In genomic region chr7:45768516-45769394, GRCh38 we compare ENCODE assay signal across 8 cellular contexts.
DNase-seq lines count a peak whose midpoint lies in the region; ATAC-seq, FAIRE-seq and TF ChIP-seq lines count a peak whose summit lies in the region.
"Not testable (repeated sequence)": the region's sequence is repeated elsewhere in the genome, so short reads cannot be mapped to it uniquely, and the experiment has no call there.

No MANE protein-coding gene starts in this region.

- FAIRE-seq in GM12892 (lab: Jason Lieb, UNC): peak; percentile 93

- WGBS in heart right ventricle, 2 donors: 0 to 1% methylated on average over 66 to 72 of the region's 72 CpGs
- WGBS in upper lobe of left lung, 2 donors: 0% methylated on average over 34 to 42 of the region's 72 CpGs

- H3K4me3 ChIP-seq in heart right ventricle (peak overlapping the region; percentile 82 to 100 (median 94)), upper lobe of left lung (peak overlapping the region; percentile 38 to 91 (median 71))

- TF ChIP-seq CTCF in heart right ventricle (IDR thresholded peaks at IDR 0.05) (peak in 3 of 9 donors; percentile 21 to 30 (median 28)), upper lobe of left lung (IDR thresholded peaks at IDR 0.05) (peak in 4 of 6 experiments; percentile 14 to 56 (median 36))

- TF ChIP-seq POLR2A in GM12892 (IDR thresholded peaks at IDR 0.05; ENCODE audit: low read depth, low read length) (peak; percentile 69), upper lobe of left lung (IDR thresholded peaks at IDR 0.05) (peak in 3 of 4 donors; percentile 61 to 87 (median 77))

- ATAC-seq in HG02840 (IDR thresholded peaks at IDR 0.05; ENCODE audit: low FRiP score, unreplicated experiment): peak; percentile 100
- peak; percentile 100 for ATAC-seq in heart right ventricle
- ATAC-seq in upper lobe of left lung (ENCODE audit: low FRiP score in 2 of 2): peak; percentile 100

- H3K36me3 ChIP-seq in heart right ventricle, upper lobe of left lung: not testable (repeated sequence)

- H3K4me1 ChIP-seq in heart right ventricle (peaks cover 0 to 22% (median 13%) of the 10 kb centered on the region in 9 donors), upper lobe of left lung (peaks cover 6 to 16% (median 12%) of the 10 kb centered on the region in 4 donors)

- H3K9me3 ChIP-seq in heart right ventricle, upper lobe of left lung: not testable (repeated sequence)

- H3K27ac ChIP-seq in heart right ventricle (peak overlapping the region; percentile 78 to 96 (median 94)), upper lobe of left lung (peak overlapping the region; percentile 92 to 95 (median 93))

- H3K27me3 ChIP-seq in heart right ventricle, upper lobe of left lung: not testable (repeated sequence)

- intact Hi-C loops in heart right ventricle (cut with DNase I); posterior cingulate gyrus (cut with DNase I): not testable (repeated sequence)

- DNase-seq in GM12892 (ENCODE audit: insufficient read length): peak; percentile 77
- peak; percentile 96 for DNase-seq in NCI-H1436 (lab: John Stamatoyannopoulos, UW)
- DNase-seq in SW480 (ENCODE audit: low spot score): peak; percentile 97
- peak; percentile 97 for DNase-seq in amniotic epithelial cell (ENCODE audit: low read depth)
- DNase-seq in heart right ventricle: peak; percentile 98 to 99
- DNase-seq in posterior cingulate gyrus: peak; percentile 95 to 100 (median 98)
- peak; percentile 98 to 99 for DNase-seq in upper lobe of left lung

- TF ChIP-seq EP300 in upper lobe of left lung (IDR thresholded peaks at IDR 0.05): peak in 1 of 4 donors; percentile 36

Comparison
In these comparisons a context has a peak if more than half of its experiments do, and no peak if none do; other contexts are left out.
1. Peak in every context shown above with its lines: DNase-seq, ATAC-seq, H3K4me3 ChIP-seq and H3K27ac ChIP-seq.